Comparison of ENCODE assay signal across 11 cellular contexts in the genomic region with DNA sequence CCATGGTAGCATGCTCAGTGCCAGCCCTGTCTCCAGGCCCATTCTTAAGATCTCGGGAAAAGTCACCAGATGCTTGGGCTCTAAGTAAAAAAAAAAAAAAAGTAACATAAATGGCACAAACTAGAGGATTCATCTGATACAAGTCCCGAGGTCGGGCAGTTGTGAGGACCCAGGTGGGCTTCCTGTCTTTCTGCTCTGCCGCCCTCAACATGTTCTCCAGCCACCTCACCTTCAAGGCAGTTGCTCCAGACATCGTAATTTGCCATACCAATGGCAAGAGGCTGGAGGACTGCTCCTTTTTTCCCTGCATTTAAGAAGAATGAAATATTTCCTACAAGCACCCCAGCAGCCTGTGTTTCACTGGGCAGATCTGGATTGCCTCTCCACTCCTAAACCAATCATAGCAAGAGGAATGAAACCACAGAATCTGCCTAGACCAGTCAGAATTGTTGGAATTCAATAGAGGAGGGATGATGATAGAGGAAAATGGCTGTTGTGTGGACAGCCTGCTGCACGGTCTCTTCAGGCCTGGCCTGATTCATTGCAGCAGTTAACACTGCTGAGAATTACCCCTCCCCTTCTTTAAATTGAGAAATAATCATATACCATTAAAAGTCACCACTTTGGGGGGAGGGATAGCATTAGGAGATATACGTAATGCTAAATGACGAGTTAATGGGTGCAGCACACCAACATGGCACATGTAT. TPM values are rescaled to one million over a fixed set of nuclear protein-coding genes. Genes with fewer than 3 reads are reported as not detected.
DNase-seq lines count a peak whose midpoint lies in the region; ATAC-seq, FAIRE-seq and TF ChIP-seq lines count a peak whose summit lies in the region.
"Had no signal": no experiment of that assay in that cellular context is flagged by ENCODE, and none has a peak within 500 bp of the region (broad histone marks: within the 10 kb centered on the region; RNA-seq: fewer than 3 reads in every experiment).

No MANE protein-coding gene starts in this region.

- H3K4me1 Mint-ChIP-seq in type B pancreatic cell (ENCODE audit: unreplicated experiment): peaks cover 21% of the 10 kb centered on the region

- H2AFZ ChIP-seq in HepG2 (ENCODE audit: low read length) (no peak overlapping the region), K562 (ENCODE audit: low read depth, low read length) (no peak overlapping the region)

- peaks cover 12% of the 10 kb centered on the region for H4K20me1 ChIP-seq in HepG2 (ENCODE audit: insufficient read depth, low read length)
- peaks cover 13% of the 10 kb centered on the region for H4K20me1 ChIP-seq in K562 (replicated peaks; ENCODE audit: control insufficient read depth, insufficient read depth, low read length)

- H3K9ac ChIP-seq in HepG2 (ENCODE audit: insufficient read depth, low read depth, low read length): no peak overlapping the region
- H3K9ac ChIP-seq in K562 (ENCODE audit: insufficient read depth in 1 of 2, low read depth in 2 of 2, low read length in 2 of 2): no peak overlapping the region

- H3K4me2 ChIP-seq in HepG2 (ENCODE audit: low read depth, low read length) (no peak overlapping the region), K562 (ENCODE audit: insufficient read depth, low read length) (no peak overlapping the region)

- TF ChIP-seq CTCF in HepG2 (CRISPR knock-in tag; IDR thresholded peaks at IDR 0.05) (no peak), right lobe of liver (IDR thresholded peaks at IDR 0.05) (no peak), NB4 (IDR thresholded peaks at IDR 0.05; ENCODE audit: low read depth, low read length) (no peak), K562 (IDR thresholded peaks at IDR 0.05 in 2 of 3, conservative IDR thresholded peaks at IDR 0.05 in 1 of 3; ENCODE audit: insufficient read depth in 2 of 3, low read depth in 1 of 3, low read length in 3 of 3) (no peak), type B pancreatic cell (conservative IDR thresholded peaks at IDR 0.05) (no peak), tibial artery (IDR thresholded peaks at IDR 0.05) (no peak)

- CTCF ChIA-PET in HepG2 (lab: Yijun Ruan, JAX; ENCODE audit: low intra/inter-chr PET ratio, low total read pairs): no interaction called here
- CTCF ChIA-PET in K562 (lab: Yijun Ruan, JAX; ENCODE audit: low intra/inter-chr PET ratio): no interaction called here

- H3K27me3 ChIP-seq in HepG2 (ENCODE audit: control insufficient read depth in 1 of 2, insufficient read depth in 2 of 2, low read length in 2 of 2): no peaks in the 10 kb centered on the region; a peak in 1 of 5 replicates
- no peaks in the 10 kb centered on the region for H3K27me3 ChIP-seq in right lobe of liver
- no peaks in the 10 kb centered on the region for H3K27me3 ChIP-seq in K562 (ENCODE audit: control insufficient read depth in 2 of 2, insufficient read depth in 2 of 2, low read length in 2 of 2)
- H3K27me3 ChIP-seq in tibial artery: no peaks in the 10 kb centered on the region
- H3K27me3 ChIP-seq: upper lobe of right lung had no signal

- H3K4me3 Mint-ChIP-seq in type B pancreatic cell: peak overlapping the region; percentile 65

- H3K36me3 Mint-ChIP-seq in type B pancreatic cell: peaks cover 36% of the 10 kb centered on the region

- H3K27ac ChIP-seq in HepG2 (ENCODE audit: extremely low read length, insufficient read depth, low read length) (no peak overlapping the region), right lobe of liver (no peak overlapping the region), K562 (ENCODE audit: extremely low read depth, low read depth, low read length) (peak overlapping the region; percentile 15; the same call in 1 of the 3 replicates), tibial artery (no peak overlapping the region)
- H3K27ac ChIP-seq: prostate gland, upper lobe of right lung had no signal

- H3K36me3 ChIP-seq in HepG2 (replicated peaks in 1 of 2; ENCODE audit: control insufficient read depth in 1 of 2, insufficient read depth in 2 of 2, low read length in 2 of 2) (peaks cover 1 to 37% of the 10 kb centered on the region in 2 experiments), right lobe of liver (peaks cover 0 to 35% (median under 1%) of the 10 kb centered on the region in 4 donors), K562 (ENCODE audit: control insufficient read depth, insufficient read depth, low read length) (peaks cover 42% of the 10 kb centered on the region), tibial artery (peaks cover 32 to 61% (median 59%) of the 10 kb centered on the region in 3 donors)

- no peak for DNase-seq in HepG2 (ENCODE audit: low spot score)
- no peak for DNase-seq in right lobe of liver
- peak; percentile 50 for DNase-seq in NB4 (ENCODE audit: low read depth)
- DNase-seq in K562 (ENCODE audit: extremely low read depth in 1 of 4, low spot score in 3 of 4): peak in 1 of 4 experiments; percentile 32
- no peak for DNase-seq in type B pancreatic cell (ENCODE audit: extremely low spot score, unreplicated experiment)
- no peak for DNase-seq in tibial artery
- DNase-seq in NCI-H524 (lab: John Stamatoyannopoulos, UW): no peak
- DNase-seq: activated CD4-positive, CD25-positive, alpha-beta regulatory T cell treated with anti-CD3 and anti-CD28 coated beads, Interleukin-2, amount 50 U/mL, for 72 hours; upper lobe of right lung had no signal

- TF ChIP-seq RAD21 in HepG2 (CRISPR knock-in tag; IDR thresholded peaks at IDR 0.05) (no peak), K562 (CRISPR knock-in tag; conservative IDR thresholded peaks at IDR 0.05 in 1 of 2, IDR thresholded peaks at IDR 0.05 in 1 of 2) (no peak)

- no peak for FAIRE-seq in HepG2 (lab: Jason Lieb, UNC)
- peak; percentile 57 for FAIRE-seq in K562 (lab: Jason Lieb, UNC)

- BruUV-seq in HepG2 (replicated peaks; lab: Mats Ljungman, UMichigan) (no TSS peak), K562 (replicated peaks; lab: Mats Ljungman, UMichigan) (no TSS peak)

- H3K79me2 ChIP-seq in HepG2 (ENCODE audit: insufficient read depth, low read length) (peaks cover 18% of the 10 kb centered on the region), K562 (ENCODE audit: control insufficient read depth, insufficient read depth, low read length) (peaks cover 24% of the 10 kb centered on the region)

- TF ChIP-seq EP300 in HepG2 (IDR thresholded peaks at IDR 0.05; ENCODE audit: low read depth in 2 of 2, low read length in 2 of 2) (no peak), HepG2 (CRISPR knock-in tag; IDR thresholded peaks at IDR 0.05; ENCODE audit: borderline replicate concordance) (no peak), K562 (IDR thresholded peaks at IDR 0.05; ENCODE audit: low read length) (no peak)

- H3K4me1 ChIP-seq in HepG2 (ENCODE audit: insufficient read depth, low read length) (peaks cover 35% of the 10 kb centered on the region), right lobe of liver (peaks cover 0 to 17% (median 4%) of the 10 kb centered on the region in 4 donors), K562 (replicated peaks in 1 of 2; ENCODE audit: control insufficient read depth in 2 of 2, insufficient read depth in 2 of 2, low read length in 2 of 2) (peaks cover 20 to 23% of the 10 kb centered on the region in 2 experiments; a peak in 4 of 5 replicates), tibial artery (peaks cover 0 to 14% (median 10%) of the 10 kb centered on the region in 4 donors)
- H3K4me1 ChIP-seq: prostate gland had no signal

- H3K9me3 Mint-ChIP-seq in type B pancreatic cell: no peaks in the 10 kb centered on the region

- H3K4me3 ChIP-seq in HepG2 (replicated peaks in 1 of 3; ENCODE audit: insufficient read depth in 1 of 3, low read depth in 2 of 3, low read length in 3 of 3) (no peak overlapping the region), right lobe of liver (no peak overlapping the region), NB4 (ENCODE audit: low read depth, low read length) (no peak overlapping the region), K562 (no peak overlapping the region), tibial artery (no peak overlapping the region)
- H3K4me3 ChIP-seq: prostate gland, upper lobe of right lung had no signal

- 0 out of 4 replicates have a peak, but pooled peaks have one; percentile 13 to 31 for TF ChIP-seq POLR2A in HepG2 (IDR thresholded peaks at IDR 0.05; ENCODE audit: insufficient read depth in 1 of 2, low read depth in 2 of 2, low read length in 2 of 2)
- no peak for TF ChIP-seq POLR2A in right lobe of liver (IDR thresholded peaks at IDR 0.05)
- no peak for TF ChIP-seq POLR2A in NB4 (IDR thresholded peaks at IDR 0.05; ENCODE audit: extremely low read depth, insufficient read length)
- TF ChIP-seq POLR2A in K562 (conservative IDR thresholded peaks at IDR 0.05): peak; percentile 56

- H3K9me3 ChIP-seq in HepG2 (ENCODE audit: low read length) (no peaks in the 10 kb centered on the region), right lobe of liver (no peaks in the 10 kb centered on the region), K562 (replicated peaks; ENCODE audit: control insufficient read depth, insufficient read depth, low read depth, low read length) (no peaks in the 10 kb centered on the region), tibial artery (no peaks in the 10 kb centered on the region)
- H3K9me3 ChIP-seq: prostate gland, upper lobe of right lung had no signal

- POLR2A ChIA-PET in HepG2 (lab: Yijun Ruan, JAX) (no interaction called here), K562 (lab: Yijun Ruan, JAX) (interaction anchor here (0.6 to 1.8 kb wide), 6 partner anchors 9 to 310 kb away, joined by 3 to 11 read pairs (median 4); a partner anchor contains a TSS)

- over 99% methylated on average over 8 of the region's 8 CpGs for WGBS in HepG2 (ENCODE audit: low lambda C conversion rate)
- WGBS in right lobe of liver (ENCODE audit: insufficient coverage, low coverage, low lambda C conversion rate, missing lambda C conversion rate): 83% methylated on average over 8 of the region's 8 CpGs
- WGBS in K562 (ENCODE audit: insufficient coverage, low coverage, missing lambda C conversion rate): 71% methylated on average over 8 of the region's 8 CpGs

- H3K9me1 ChIP-seq in K562 (ENCODE audit: control insufficient read depth, insufficient read depth, low read length): no peaks in the 10 kb centered on the region

- in situ Hi-C loops in HepG2 (cut with HindIII; ENCODE audit: extremely low pct_ligation_motif_present, low pct_unique_long_range_greater_than_20kb) (no loop called here), K562 (cut with MboI) (no loop called here)

- H3K27ac Mint-ChIP-seq in type B pancreatic cell: peak overlapping the region; percentile 61

- H3K27me3 Mint-ChIP-seq in type B pancreatic cell: no peaks in the 10 kb centered on the region

- no peak for ATAC-seq in HepG2
- ATAC-seq in right lobe of liver: no peak
- peak; percentile 18 for ATAC-seq in K562
- ATAC-seq in GM19397 (IDR thresholded peaks at IDR 0.05; ENCODE audit: unreplicated experiment): no peak
- ATAC-seq: upper lobe of right lung had no signal

- intact Hi-C loops in HepG2 (cut with micrococcal nuclease; ENCODE audit: unreplicated experiment): no loop called here
- intact Hi-C loops in right lobe of liver (cut with DNase I): no loop called here
- intact Hi-C loops in K562 (cut with micrococcal nuclease): no loop called here
- intact Hi-C loops in tibial artery (cut with DNase I; ENCODE audit: low total_unique reads): no loop called here

RNA-seq across cellular contexts. Expression of a gene that starts 5.4 kb away (rescaled TPM):
- total RNA-seq in HepG2 (2016; rRNA removed; fragmentation: Illumina TruSeq; extraction: Trizol): 343 and 366 TPM in 2 replicates
- total RNA-seq in HepG2 (2016; cell fraction: cytosol; rRNA removed; fragmentation: Illumina TruSeq; extraction: Trizol; ENCODE audit: low read depth): 106 and 134 TPM in 2 replicates
- 330 and 394 TPM in 2 replicates for total RNA-seq in HepG2 (2016; cell fraction: insoluble cytoplasmic fraction; rRNA removed; fragmentation: Illumina TruSeq; extraction: Trizol)
- 252 and 289 TPM in 2 replicates for total RNA-seq in HepG2 (2016; cell fraction: membrane; rRNA removed; fragmentation: Illumina TruSeq; extraction: Trizol)
- total RNA-seq in HepG2 (2016; cell fraction: nucleus; rRNA removed; fragmentation: Illumina TruSeq; extraction: Trizol): 211 and 250 TPM in 2 replicates
- polyA plus RNA-seq in HepG2 (2011; rRNA removed): 40.5 and 63.4 TPM in 2 replicates
- 39.3 and 41.3 TPM in 2 replicates for polyA plus RNA-seq in HepG2 (2011; cell fraction: cytosol; rRNA removed)
- polyA plus RNA-seq in HepG2 (2011; cell fraction: nucleus; rRNA removed): 64.0 and 72.1 TPM in 2 replicates
- 76.3 and 137 TPM in 2 replicates for polyA plus RNA-seq in HepG2 (2012)
- 124 and 165 TPM in 2 replicates for polyA plus RNA-seq in HepG2 (2016; cell fraction: cytosol; fragmentation: Illumina TruSeq; extraction: Trizol; ENCODE audit: low read depth)
- 554 and 565 TPM in 2 replicates for polyA plus RNA-seq in HepG2 (2016; cell fraction: insoluble cytoplasmic fraction; fragmentation: Illumina TruSeq; extraction: Trizol; ENCODE audit: low read depth)
- 241 and 288 TPM in 2 replicates for polyA plus RNA-seq in HepG2 (2016; cell fraction: membrane; fragmentation: Illumina TruSeq; extraction: Trizol; ENCODE audit: low read depth)
- 428 and 433 TPM in 2 replicates for polyA plus RNA-seq in HepG2 (2016; cell fraction: nucleus; fragmentation: Illumina TruSeq; extraction: Trizol; ENCODE audit: insufficient read depth, low read depth)
- 13.9 and 49.7 TPM in 2 replicates for polyA minus RNA-seq in HepG2 (2011; rRNA and poly(A)+ RNA removed; ENCODE audit: low replicate concordance)
- 13.2 and 16.1 TPM in 2 replicates for polyA minus RNA-seq in HepG2 (2011; cell fraction: cytosol; rRNA and poly(A)+ RNA removed)
- polyA minus RNA-seq in HepG2 (2011; cell fraction: nucleus; rRNA and poly(A)+ RNA removed): 61.7 and 80.5 TPM in 2 replicates
- total RNA-seq in right lobe of liver: 10 to 100 TPM; 64.1 to 99.6 (median 83.6) TPM
- total RNA-seq in K562 (2011; cell fraction: chromatin; rRNA removed; ENCODE audit: low replicate concordance): 381 and 607 TPM in 2 replicates
- total RNA-seq in K562 (2011; cell fraction: nucleolus; rRNA removed): 219 and 264 TPM in 2 replicates
- 460 and 546 TPM in 2 replicates for total RNA-seq in K562 (2011; cell fraction: nucleoplasm; rRNA removed)
- 965 and 1,011 TPM in 2 replicates for total RNA-seq in K562 (2014; rRNA removed)
- 866 and 959 TPM in 2 replicates for total RNA-seq in K562 (2014; rRNA removed; fragmentation: Illumina TruSeq; extraction: Trizol)
- total RNA-seq in K562 (2015; rRNA removed; fragmentation: Illumina TruSeq; extraction: Trizol): 983 and 1,131 TPM in 2 replicates
- 972 and 1,007 TPM in 2 replicates for total RNA-seq in K562 (2021)
- 370 and 462 TPM in 2 replicates for polyA plus RNA-seq in K562 (2011; rRNA removed)
- polyA plus RNA-seq in K562 (2011; cell fraction: cytosol; rRNA removed): 151 and 308 TPM in 2 replicates
- polyA plus RNA-seq in K562 (2011; cell fraction: nucleus; rRNA removed): 496 and 1,136 TPM in 2 replicates
- 1,292 and 1,447 TPM in 2 replicates for polyA plus RNA-seq in K562 (2012)
- polyA plus RNA-seq in K562 (2014; fragmentation: Illumina TruSeq; extraction: Trizol): 1,354 and 1,569 TPM in 2 replicates
- 1,000 to 10,000 TPM in 1 of 2 experiments, 100 to 1,000 TPM in 1; 805 to 1,140 TPM for polyA plus RNA-seq in K562 (2014; fragmentation: Nextera tagmentation; extraction: Ambion mirVana)
- 577 and 603 TPM in 2 replicates for polyA plus RNA-seq in K562 (2014; rRNA removed)
- polyA minus RNA-seq in K562 (2011; rRNA and poly(A)+ RNA removed): 169 and 229 TPM in 2 replicates
- polyA minus RNA-seq in K562 (2011; cell fraction: cytosol; rRNA and poly(A)+ RNA removed): 143 and 214 TPM in 2 replicates
- 90.3 and 188 TPM in 2 replicates for polyA minus RNA-seq in K562 (2011; cell fraction: nucleus; rRNA and poly(A)+ RNA removed)
- 358 and 559 TPM in 2 replicates for total RNA-seq in type B pancreatic cell (ENCODE audit: low replicate concordance)

RNA-seq across cellular contexts. Expression of a gene that starts 45.5 kb away (rescaled TPM):
- total RNA-seq in HepG2 (2016; rRNA removed; fragmentation: Illumina TruSeq; extraction: Trizol) (26.5 and 28.3 TPM in 2 replicates), right lobe of liver (10 to 100 TPM; 20.0 to 48.6 (median 24.9) TPM), K562 (2014; rRNA removed) (40.8 and 45.3 TPM in 2 replicates), K562 (2014; rRNA removed; fragmentation: Illumina TruSeq; extraction: Trizol) (49.6 and 51.4 TPM in 2 replicates), K562 (2015; rRNA removed; fragmentation: Illumina TruSeq; extraction: Trizol) (46.8 and 47.4 TPM in 2 replicates), K562 (2021) (55.0 and 60.4 TPM in 2 replicates), type B pancreatic cell (ENCODE audit: low replicate concordance) (46.5 and 68.6 TPM in 2 replicates)
- total RNA-seq in HepG2 (2016; cell fraction: cytosol; rRNA removed; fragmentation: Illumina TruSeq; extraction: Trizol; ENCODE audit: low read depth): 7.6 and 8.2 TPM in 2 replicates
- total RNA-seq in HepG2 (2016; cell fraction: insoluble cytoplasmic fraction; rRNA removed; fragmentation: Illumina TruSeq; extraction: Trizol): 25.2 and 29.1 TPM in 2 replicates
- total RNA-seq in HepG2 (2016; cell fraction: membrane; rRNA removed; fragmentation: Illumina TruSeq; extraction: Trizol): 8.7 and 10.1 TPM in 2 replicates
- 24.6 and 27.6 TPM in 2 replicates for total RNA-seq in HepG2 (2016; cell fraction: nucleus; rRNA removed; fragmentation: Illumina TruSeq; extraction: Trizol)
- polyA plus RNA-seq in HepG2 (2011; rRNA removed) (18.3 and 18.9 TPM in 2 replicates), K562 (2011; rRNA removed) (34.8 and 39.8 TPM in 2 replicates), K562 (2014; fragmentation: Illumina TruSeq; extraction: Trizol) (41.8 and 50.3 TPM in 2 replicates), K562 (2014; fragmentation: Nextera tagmentation; extraction: Ambion mirVana) (10 to 100 TPM; 33.3 to 44.3 TPM), K562 (2014; rRNA removed) (38.3 and 42.1 TPM in 2 replicates)
- 16.7 and 17.2 TPM in 2 replicates for polyA plus RNA-seq in HepG2 (2011; cell fraction: cytosol; rRNA removed)
- polyA plus RNA-seq in HepG2 (2011; cell fraction: nucleus; rRNA removed): 34.7 and 40.5 TPM in 2 replicates
- 15.5 and 18.2 TPM in 2 replicates for polyA plus RNA-seq in HepG2 (2012)
- polyA plus RNA-seq in HepG2 (2016; cell fraction: cytosol; fragmentation: Illumina TruSeq; extraction: Trizol; ENCODE audit: low read depth): 2.9 TPM in 2 replicates
- 21.6 and 26.2 TPM in 2 replicates for polyA plus RNA-seq in HepG2 (2016; cell fraction: insoluble cytoplasmic fraction; fragmentation: Illumina TruSeq; extraction: Trizol; ENCODE audit: low read depth)
- 5.2 and 5.5 TPM in 2 replicates for polyA plus RNA-seq in HepG2 (2016; cell fraction: membrane; fragmentation: Illumina TruSeq; extraction: Trizol; ENCODE audit: low read depth)
- 36.9 and 42.9 TPM in 2 replicates for polyA plus RNA-seq in HepG2 (2016; cell fraction: nucleus; fragmentation: Illumina TruSeq; extraction: Trizol; ENCODE audit: insufficient read depth, low read depth)
- 29.3 and 39.0 TPM in 2 replicates for polyA minus RNA-seq in HepG2 (2011; rRNA and poly(A)+ RNA removed; ENCODE audit: low replicate concordance)
- 9.5 and 12.6 TPM in 2 replicates for polyA minus RNA-seq in HepG2 (2011; cell fraction: cytosol; rRNA and poly(A)+ RNA removed)
- 49.0 and 50.6 TPM in 2 replicates for polyA minus RNA-seq in HepG2 (2011; cell fraction: nucleus; rRNA and poly(A)+ RNA removed)
- total RNA-seq in K562 (2011; cell fraction: chromatin; rRNA removed; ENCODE audit: low replicate concordance): 193 and 199 TPM in 2 replicates
- 118 TPM in 2 replicates for total RNA-seq in K562 (2011; cell fraction: nucleolus; rRNA removed)
- 160 and 187 TPM in 2 replicates for total RNA-seq in K562 (2011; cell fraction: nucleoplasm; rRNA removed)
- 30.4 and 33.9 TPM in 2 replicates for polyA plus RNA-seq in K562 (2011; cell fraction: cytosol; rRNA removed)
- polyA plus RNA-seq in K562 (2011; cell fraction: nucleus; rRNA removed): 36.1 and 38.4 TPM in 2 replicates
- polyA plus RNA-seq in K562 (2012): 30.7 and 44.5 TPM in 2 replicates
- 75.8 and 89.1 TPM in 2 replicates for polyA minus RNA-seq in K562 (2011; rRNA and poly(A)+ RNA removed)
- polyA minus RNA-seq in K562 (2011; cell fraction: cytosol; rRNA and poly(A)+ RNA removed): 23.4 and 26.7 TPM in 2 replicates
- polyA minus RNA-seq in K562 (2011; cell fraction: nucleus; rRNA and poly(A)+ RNA removed): 39.3 and 68.4 TPM in 2 replicates

RNA-seq across cellular contexts. Expression of a gene that starts 52.0 kb away (rescaled TPM):
- 24.0 and 24.2 TPM in 2 replicates for total RNA-seq in HepG2 (2016; rRNA removed; fragmentation: Illumina TruSeq; extraction: Trizol)
- 6.4 and 8.1 TPM in 2 replicates for total RNA-seq in HepG2 (2016; cell fraction: cytosol; rRNA removed; fragmentation: Illumina TruSeq; extraction: Trizol; ENCODE audit: low read depth)
- total RNA-seq in HepG2 (2016; cell fraction: insoluble cytoplasmic fraction; rRNA removed; fragmentation: Illumina TruSeq; extraction: Trizol): 23.3 and 24.8 TPM in 2 replicates
- total RNA-seq in HepG2 (2016; cell fraction: membrane; rRNA removed; fragmentation: Illumina TruSeq; extraction: Trizol): 14.4 and 16.8 TPM in 2 replicates
- 17.9 and 19.0 TPM in 2 replicates for total RNA-seq in HepG2 (2016; cell fraction: nucleus; rRNA removed; fragmentation: Illumina TruSeq; extraction: Trizol)
- 19.6 and 22.1 TPM in 2 replicates for polyA plus RNA-seq in HepG2 (2011; rRNA removed)
- polyA plus RNA-seq in HepG2 (2011; cell fraction: cytosol; rRNA removed): 15.0 and 20.1 TPM in 2 replicates
- 28.9 and 37.3 TPM in 2 replicates for polyA plus RNA-seq in HepG2 (2011; cell fraction: nucleus; rRNA removed)
- 14.7 and 15.4 TPM in 2 replicates for polyA plus RNA-seq in HepG2 (2012)
- polyA plus RNA-seq in HepG2 (2016; cell fraction: cytosol; fragmentation: Illumina TruSeq; extraction: Trizol; ENCODE audit: low read depth): 4.1 and 4.3 TPM in 2 replicates
- 20.9 and 24.6 TPM in 2 replicates for polyA plus RNA-seq in HepG2 (2016; cell fraction: insoluble cytoplasmic fraction; fragmentation: Illumina TruSeq; extraction: Trizol; ENCODE audit: low read depth)
- 10.2 and 12.6 TPM in 2 replicates for polyA plus RNA-seq in HepG2 (2016; cell fraction: membrane; fragmentation: Illumina TruSeq; extraction: Trizol; ENCODE audit: low read depth)
- polyA plus RNA-seq in HepG2 (2016; cell fraction: nucleus; fragmentation: Illumina TruSeq; extraction: Trizol; ENCODE audit: insufficient read depth, low read depth): 28.1 and 28.2 TPM in 2 replicates
- polyA minus RNA-seq in HepG2 (2011; rRNA and poly(A)+ RNA removed; ENCODE audit: low replicate concordance): 43.2 and 122 TPM in 2 replicates
- polyA minus RNA-seq in HepG2 (2011; cell fraction: cytosol; rRNA and poly(A)+ RNA removed): 22.6 TPM in 2 replicates
- 18.8 and 26.6 TPM in 2 replicates for polyA minus RNA-seq in HepG2 (2011; cell fraction: nucleus; rRNA and poly(A)+ RNA removed)
- total RNA-seq in right lobe of liver: 10 to 100 TPM in 4 of 6 experiments, 1 to 10 TPM in 2; 6.2 to 42.6 (median 20.9) TPM
- 64.2 and 141 TPM in 2 replicates for total RNA-seq in K562 (2011; cell fraction: chromatin; rRNA removed; ENCODE audit: low replicate concordance)
- total RNA-seq in K562 (2011; cell fraction: nucleolus; rRNA removed): 77.4 and 79.9 TPM in 2 replicates
- 68.8 and 76.8 TPM in 2 replicates for total RNA-seq in K562 (2011; cell fraction: nucleoplasm; rRNA removed)
- total RNA-seq in K562 (2014; rRNA removed): 54.8 and 67.3 TPM in 2 replicates
- total RNA-seq in K562 (2014; rRNA removed; fragmentation: Illumina TruSeq; extraction: Trizol): 25.7 and 30.1 TPM in 2 replicates
- 40.5 and 44.4 TPM in 2 replicates for total RNA-seq in K562 (2015; rRNA removed; fragmentation: Illumina TruSeq; extraction: Trizol)
- 61.0 and 62.4 TPM in 2 replicates for total RNA-seq in K562 (2021)
- 33.0 and 33.1 TPM in 2 replicates for polyA plus RNA-seq in K562 (2011; rRNA removed)
- polyA plus RNA-seq in K562 (2011; cell fraction: cytosol; rRNA removed): 33.1 and 54.6 TPM in 2 replicates
- 41.1 and 53.3 TPM in 2 replicates for polyA plus RNA-seq in K562 (2011; cell fraction: nucleus; rRNA removed)
- 49.6 and 51.4 TPM in 2 replicates for polyA plus RNA-seq in K562 (2012)
- polyA plus RNA-seq in K562 (2014; fragmentation: Illumina TruSeq; extraction: Trizol): 46.3 and 49.0 TPM in 2 replicates
- 1 to 10 TPM; 2.4 to 2.9 TPM for polyA plus RNA-seq in K562 (2014; fragmentation: Nextera tagmentation; extraction: Ambion mirVana)
- polyA plus RNA-seq in K562 (2014; rRNA removed): 35.5 and 36.9 TPM in 2 replicates
- 30.0 and 44.2 TPM in 2 replicates for polyA minus RNA-seq in K562 (2011; rRNA and poly(A)+ RNA removed)
- 40.6 and 44.9 TPM in 2 replicates for polyA minus RNA-seq in K562 (2011; cell fraction: cytosol; rRNA and poly(A)+ RNA removed)
- polyA minus RNA-seq in K562 (2011; cell fraction: nucleus; rRNA and poly(A)+ RNA removed): 22.8 and 34.9 TPM in 2 replicates
- total RNA-seq in type B pancreatic cell (ENCODE audit: low replicate concordance): 27.7 and 31.8 TPM in 2 replicates

Comparison
In these comparisons a context has a peak if more than half of its experiments do, and no peak if none do; other contexts are left out.
1. POLR2A ChIP-seq: peak in HepG2 (2 of 2) and K562 (single experiment); none in right lobe of liver (single experiment) and NB4 (single experiment).